11 cellular contexts compared by ENCODE assay signal in the genomic region with DNA sequence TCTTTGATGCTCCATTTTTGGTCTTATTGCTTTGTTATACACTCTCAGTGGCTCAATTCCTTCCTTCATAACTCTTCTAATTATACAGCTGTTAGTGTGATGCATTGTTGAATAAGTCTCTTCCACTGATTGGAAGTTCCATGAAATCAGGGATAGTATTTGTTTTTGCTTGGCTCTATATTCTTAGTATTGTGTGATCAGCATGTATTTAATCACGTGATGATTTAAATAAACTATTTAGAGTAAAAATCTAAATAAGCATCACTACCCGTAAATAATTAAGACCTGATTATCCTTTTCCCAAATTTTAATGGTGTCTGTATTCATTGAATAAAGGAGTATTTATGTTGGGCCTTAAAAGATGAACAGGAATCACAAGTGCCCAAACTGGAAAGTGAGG.
"Had no signal": no experiment of that assay in that cellular context is flagged by ENCODE, and none has a peak within 500 bp of the region (broad histone marks: within the 10 kb centered on the region; RNA-seq: fewer than 3 reads in every experiment).

No MANE protein-coding gene starts in this region.

- H3K4me2 ChIP-seq: GM23338 had no signal

- FAIRE-seq: H1, H54 had no signal

- H2AFZ ChIP-seq: GM23248, GM23338 had no signal

- H3K4me3 ChIP-seq: GM23248, GM23338, HAP-1 had no signal

- H3K27ac ChIP-seq: GM23248 had no signal

- DNase-seq: GM23248, GOT3, H7, H9, HCEC 1CT, HFFc6 had no signal

- H3K36me3 ChIP-seq: HAP-1 had no signal

- H3K9me3 ChIP-seq: HAP-1 had no signal

- H3K9ac ChIP-seq: GM23248 had no signal

- ATAC-seq: GM23338, HCT116 had no signal
